In genomic region chr18:79720359-79720733, GRCh38 we compare ENCODE assay signal across 1 cellular context.
A peak's percentile ranks its signal among the peaks of the same experiment; 100 is the strongest.
TF ChIP-seq lines count a peak whose summit lies in the region.

No MANE protein-coding gene starts in this region.

TF ChIP-seq in GM12878, 131 proteins besides CTCF, POLR2A, EP300 and RAD21 (continued from another document):
- TF ChIP-seq CREB1 (IDR thresholded peaks at IDR 0.05; ENCODE audit: low read depth) (peak; percentile 84), CREM (IDR thresholded peaks at IDR 0.05; ENCODE audit: low read depth) (peak; percentile 56; the same call in 1 of the 2 replicates), ZNF384 (IDR thresholded peaks at IDR 0.05; ENCODE audit: borderline replicate concordance, low read depth, low read length) (no peak), POLR2AphosphoS5 (IDR thresholded peaks at IDR 0.05; ENCODE audit: low read length) (no peak), YBX1 (IDR thresholded peaks at IDR 0.05) (no peak), E4F1 (IDR thresholded peaks at IDR 0.05; ENCODE audit: borderline replicate concordance, partially characterized antibody) (no peak), POU2F2 (IDR thresholded peaks at IDR 0.05; ENCODE audit: borderline replicate concordance, low read depth, low read length) (no peak), CEBPB (IDR thresholded peaks at IDR 0.05; ENCODE audit: borderline replicate concordance in 1 of 2, low read depth in 2 of 2, low read length in 2 of 2) (no peak), CHD4 (IDR thresholded peaks at IDR 0.05) (no peak), YY1 (IDR thresholded peaks at IDR 0.05; ENCODE audit: low read depth, low read length) (no peak)
